In genomic region chr1:17113973-17114372, GRCh38 we compare ENCODE assay signal across 22 cellular contexts. TPM values are rescaled to one million over a fixed set of nuclear protein-coding genes. Genes with fewer than 3 reads are reported as not detected.
DNase-seq lines count a peak whose midpoint lies in the region; ATAC-seq and FAIRE-seq lines count a peak whose summit lies in the region.
"Had no signal": no experiment of that assay in that cellular context is flagged by ENCODE, and none has a peak within 500 bp of the region (broad histone marks: within the 10 kb centered on the region; RNA-seq: fewer than 3 reads in every experiment).

No MANE protein-coding gene starts in this region.

- peak overlapping the region; percentile 78 to 89 (median 82) for H3K9ac ChIP-seq in skeletal muscle tissue (ENCODE audit: low read depth in 1 of 3, low read length in 3 of 3)

- peaks cover 75 to 91% (median 78%) of the 10 kb centered on the region in 3 donors for H3K4me1 ChIP-seq in skeletal muscle tissue (ENCODE audit: control insufficient read depth in 3 of 3, insufficient read depth in 3 of 3, low read length in 3 of 3)

- FAIRE-seq in RCC 7860 (lab: Jason Lieb, UNC): no peak
- FAIRE-seq: A204.1, astrocyte, islet of Langerhans had no signal

- peak overlapping the region; percentile 10 to 70 (median 61) for H3K4me3 ChIP-seq in skeletal muscle tissue (ENCODE audit: low read length in 3 of 3)
- H3K4me3 ChIP-seq: lung, prostate gland, SK-N-MC, thyroid gland had no signal

- H3K27me3 ChIP-seq in skeletal muscle tissue (ENCODE audit: control insufficient read depth in 3 of 3, insufficient read depth in 3 of 3, low read length in 3 of 3): peaks cover 4 to 20% (median 15%) of the 10 kb centered on the region in 3 donors

- ATAC-seq in Right ventricle myocardium inferior: peak; percentile 65
- ATAC-seq: activated CD8-positive, alpha-beta T cell treated with anti-CD3 and anti-CD28 coated beads, Interleukin-2, amount 10 ng/mL, durations not matched to agents 7 days and 5 days had no signal

- H3K27ac ChIP-seq in skeletal muscle tissue (ENCODE audit: low read depth, low read length): peak overlapping the region; percentile 98
- H3K27ac ChIP-seq: prostate gland, SK-N-MC, thyroid gland had no signal

- H3K36me3 ChIP-seq in skeletal muscle tissue (ENCODE audit: control insufficient read depth in 3 of 3, insufficient read depth in 3 of 3, low read length in 3 of 3): peaks cover 0 to 15% (median 5%) of the 10 kb centered on the region in 3 donors
- H3K36me3 ChIP-seq: prostate gland, thyroid gland had no signal

- H3K9me3 ChIP-seq in skeletal muscle tissue (ENCODE audit: control insufficient read depth in 3 of 3, low read length in 3 of 3): no peaks in the 10 kb centered on the region
- H3K9me3 ChIP-seq: prostate gland, thyroid gland had no signal

- intact Hi-C loops in Right ventricle myocardium inferior (cut with DNase I): no loop called here
- intact Hi-C loops in cardiac septum (cut with DNase I): no loop called here

- no peak for DNase-seq in Right ventricle myocardium inferior (ENCODE audit: missing footprints)
- DNase-seq in cardiac septum (ENCODE audit: low spot score): no peak
- DNase-seq in anterior cingulate cortex (lab: John Stamatoyannopoulos, UW): peak in 37 of 58 donors; percentile 8 to 70 (median 45)
- DNase-seq in midbrain (lab: John Stamatoyannopoulos, UW): peak; percentile 53
- DNase-seq in RCC 7860 (ENCODE audit: low spot score): no peak
- no peak for DNase-seq in NCI-H748 treated with DMSO at 0.1 percent for 48 hours (lab: John Stamatoyannopoulos, UW)
- no peak for DNase-seq in NCI-H2171 (lab: John Stamatoyannopoulos, UW)
- DNase-seq: activated CD4-positive, CD25-positive, alpha-beta regulatory T cell treated with anti-CD3 and anti-CD28 coated beads, Interleukin-2, amount 50 U/mL, for 72 hours; activated CD8-positive, alpha-beta T cell treated with anti-CD3 and anti-CD28 coated beads, Interleukin-2, amount 10 ng/mL, durations not matched to agents 7 days and 5 days; CD4-positive, alpha-beta memory T cell; HFFc6; Karpas-422; NCI-H1092 treated with DMSO at 0.1 percent for 48 hours; NCI-H187; thyroid gland had no signal

RNA-seq across cellular contexts. Expression of gene PADI2, which starts 5.3 kb away (rescaled TPM):
- total RNA-seq in Right ventricle myocardium inferior (0.87 TPM), cardiac septum (1.3 TPM), skeletal muscle tissue (33.9 TPM)
- total RNA-seq: activated CD8-positive, alpha-beta T cell treated with anti-CD3 and anti-CD28 coated beads, Interleukin-2, amount 10 ng/mL, durations not matched to agents 7 days and 5 days had no signal

Comparison
In these comparisons a context has a peak if more than half of its experiments do, and no peak if none do; other contexts are left out.
1. DNase-seq: peak in anterior cingulate cortex (37 of 58) and midbrain (single experiment); none in Right ventricle myocardium inferior (single experiment), cardiac septum (single experiment), RCC 7860 (single experiment), NCI-H748 treated with DMSO at 0.1 percent for 48 hours (single experiment) and NCI-H2171 (single experiment).
2. RNA of gene PADI2, which starts 5.3 kb away (total RNA-seq): 33.9 TPM in skeletal muscle tissue (single experiment); 1.3 TPM in cardiac septum (single experiment) and 0.87 TPM in Right ventricle myocardium inferior (single experiment); every median in the first group is over 10 times any median in the second.